In the genomic region with DNA sequence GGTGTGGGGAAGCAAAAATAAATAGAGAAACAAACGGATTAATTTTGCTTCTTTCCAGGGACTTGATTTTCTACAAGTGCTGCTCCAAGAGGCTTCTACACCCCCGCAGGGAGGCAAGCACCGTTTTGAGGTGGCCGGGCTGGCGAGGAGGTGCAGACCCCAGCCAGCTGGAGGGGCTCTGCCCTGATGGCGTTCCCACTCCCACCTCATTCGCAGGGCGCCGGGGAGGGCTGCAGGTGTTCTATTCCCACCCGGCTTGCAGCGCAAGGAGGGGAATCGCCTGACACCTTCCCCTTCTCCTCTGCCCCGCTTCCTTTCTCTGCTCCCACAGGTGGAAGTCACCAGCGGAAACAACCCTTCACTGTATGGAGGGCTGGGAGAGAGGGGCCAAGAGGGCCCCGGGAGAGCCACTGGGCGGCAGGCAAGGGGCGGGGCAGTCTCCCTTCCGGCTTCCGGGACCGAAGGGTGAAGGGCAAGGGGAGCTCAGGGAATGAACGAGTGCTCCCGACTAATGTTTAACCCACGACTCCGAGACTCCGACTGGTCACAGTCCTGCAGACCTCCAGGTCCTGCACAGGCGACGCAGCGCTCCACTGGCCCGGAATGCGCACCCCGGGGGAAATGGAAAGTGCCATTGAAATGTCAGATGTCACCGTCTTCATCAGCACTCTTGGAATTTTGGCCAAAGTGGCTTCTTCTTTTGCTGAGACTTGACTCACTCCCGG, we compare ENCODE assay signal across 8 cellular contexts. TPM values are rescaled to one million over a fixed set of nuclear protein-coding genes. Genes with fewer than 3 reads are reported as not detected.
A peak's percentile ranks its signal among the peaks of the same experiment; 100 is the strongest.
DNase-seq lines count a peak whose midpoint lies in the region; ATAC-seq and TF ChIP-seq lines count a peak whose summit lies in the region.

No MANE protein-coding gene starts in this region.

- H3K9ac ChIP-seq in SU-DHL-6 (ENCODE audit: low read length) = peak overlapping the region; percentile 83

- no peaks in the 10 kb centered on the region for H3K9me3 ChIP-seq in SU-DHL-6 (ENCODE audit: insufficient read depth, low read length)

- DNase-seq in DMS153 treated with DMSO at 0.1 percent for 48 hours (lab: John Stamatoyannopoulos, UW; ENCODE audit: unreplicated experiment) = peak; percentile 64
- peak in 29 of 61 donors; percentile 16 to 74 (median 49) for DNase-seq in caudate nucleus (lab: John Stamatoyannopoulos, UW)
- peak; percentile 86 for DNase-seq in left lobe of liver (ENCODE audit: low spot score)
- DNase-seq in stimulated activated CD8-positive, alpha-beta memory T cell treated with anti-CD3 and anti-CD28 coated beads, Interleukin-15, amount 100 ng/mL, for 1 hour (ENCODE audit: low read depth) = peak; percentile 6
- no peak for DNase-seq in cortex of kidney (lab: John Stamatoyannopoulos, UW)

- peak overlapping the region; percentile 92 for H2AFZ ChIP-seq in SU-DHL-6 (ENCODE audit: low read depth, low read length, severe bottlenecking)

- H4K20me1 ChIP-seq in SU-DHL-6 (ENCODE audit: low read depth, low read length) = no peaks in the 10 kb centered on the region

- H3F3A ChIP-seq in SU-DHL-6 (ENCODE audit: insufficient read depth) = peaks cover 16% of the 10 kb centered on the region

- H3K4me3 ChIP-seq in SU-DHL-6 (ENCODE audit: insufficient read depth, low read length, poor library complexity, severe bottlenecking) = peak overlapping the region; percentile 59

- ATAC-seq in GM19452 (IDR thresholded peaks at IDR 0.05; ENCODE audit: unreplicated experiment) = peak; percentile 44
- ATAC-seq in HG03575 (IDR thresholded peaks at IDR 0.05; ENCODE audit: extremely low read depth, insufficient number of reproducible peaks, low FRiP score, unreplicated experiment) = peak; percentile 15
- ATAC-seq in left lobe of liver = peak; percentile 69

- H3K36me3 ChIP-seq in SU-DHL-6 (ENCODE audit: low read length) = 0 out of 2 replicates have a peak, but pooled peaks cover 2% of the 10 kb centered on the region

- H3K27ac ChIP-seq in SU-DHL-6 (ENCODE audit: low read depth, low read length) = peak overlapping the region; percentile 88
- peak overlapping the region; percentile 63 for H3K27ac ChIP-seq in caudate nucleus (ENCODE audit: low read depth, low read length)

- peak overlapping the region; percentile 80 for H3K4me2 ChIP-seq in SU-DHL-6 (ENCODE audit: low read depth, low read length, poor library complexity, severe bottlenecking)

- H3K27me3 ChIP-seq in SU-DHL-6 (ENCODE audit: low read length) = no peaks in the 10 kb centered on the region

- peaks cover 28% of the 10 kb centered on the region for H3K79me2 ChIP-seq in SU-DHL-6 (ENCODE audit: insufficient read depth, low read length)

- no peaks in the 10 kb centered on the region for H3K9me2 ChIP-seq in SU-DHL-6 (replicated peaks; ENCODE audit: insufficient read depth, low read length)

- TF ChIP-seq CTCF in SU-DHL-6 (IDR thresholded peaks at IDR 0.05; ENCODE audit: insufficient read depth, low read length, poor library complexity, severe bottlenecking) = no peak

RNA-seq across cellular contexts. Expression of a gene that starts 29.1 kb away (rescaled TPM):
- not detected for total RNA-seq in left lobe of liver

RNA-seq across cellular contexts. Expression of a gene that starts 45.2 kb away (rescaled TPM):
- not detected for total RNA-seq in left lobe of liver

Comparison
In these comparisons a context has a peak if more than half of its experiments do, and no peak if none do; other contexts are left out.
1. ATAC-seq: peak in every context shown above with its lines; median percentile 69 in left lobe of liver; 44 in GM19452; 15 in HG03575.